In the genomic region with DNA sequence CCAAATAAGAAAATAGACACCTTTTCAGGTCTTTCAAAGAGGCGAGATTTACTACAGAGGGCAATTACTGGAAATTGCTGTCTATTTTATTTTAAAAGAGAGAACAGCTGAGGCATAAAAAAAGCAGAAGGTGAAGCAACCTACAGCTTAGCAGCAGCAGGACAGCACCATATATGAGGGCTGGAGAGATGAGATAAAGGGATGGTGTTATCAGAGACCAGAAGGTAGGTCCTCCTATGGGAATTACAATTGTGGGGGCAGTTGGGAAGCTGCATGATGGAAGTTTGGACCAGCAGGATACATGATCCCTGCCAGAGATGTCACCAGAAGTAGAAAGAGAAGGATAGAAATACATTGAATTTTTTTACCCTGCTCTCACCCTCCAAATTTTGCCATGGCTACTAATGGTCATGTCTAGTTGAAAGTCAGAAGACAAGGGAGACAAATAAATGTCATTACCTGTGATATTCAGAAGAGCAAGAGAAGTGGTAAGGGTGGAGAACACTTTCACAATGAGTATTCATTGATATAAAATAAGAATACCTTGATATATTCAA, we compare ENCODE assay signal across 23 cellular contexts.
DNase-seq lines count a peak whose midpoint lies in the region; ATAC-seq, FAIRE-seq and TF ChIP-seq lines count a peak whose summit lies in the region.
"Had no signal": no experiment of that assay in that cellular context is flagged by ENCODE, and none has a peak within 500 bp of the region (broad histone marks: within the 10 kb centered on the region; RNA-seq: fewer than 3 reads in every experiment).

No MANE protein-coding gene starts in this region.

- intact Hi-C loops in K562 (cut with micrococcal nuclease) (no loop called here), aorta (cut with DNase I) (no loop called here)

- ATAC-seq in K562 (peak; percentile 61; the same call in 2 of the 3 replicates), aorta (ENCODE audit: low FRiP score) (no peak), GM21390 (IDR thresholded peaks at IDR 0.05; ENCODE audit: unreplicated experiment) (no peak), GM19455 (IDR thresholded peaks at IDR 0.05; ENCODE audit: unreplicated experiment) (no peak), GM18867 (IDR thresholded peaks at IDR 0.05; ENCODE audit: unreplicated experiment) (no peak)
- ATAC-seq: GM12878, GM23338, HCT116 had no signal

- no peak overlapping the region for H2AFZ ChIP-seq in K562 (ENCODE audit: low read depth, low read length)
- H2AFZ ChIP-seq: GM23338 had no signal

- in situ Hi-C loops in K562 (cut with MboI) = no loop called here

- WGBS in K562 (ENCODE audit: insufficient coverage, low coverage, missing lambda C conversion rate) = 0% methylated on average over 1 of the region's 1 CpG
- 57 to 63% methylated on average over 1 of the region's 1 CpG for WGBS in aorta, 2 donors

- no peaks in the 10 kb centered on the region for H4K20me1 ChIP-seq in K562 (replicated peaks; ENCODE audit: control insufficient read depth, insufficient read depth, low read length)
- H4K20me1 ChIP-seq: BLaER1 had no signal

- H3K27ac ChIP-seq in K562 (ENCODE audit: extremely low read depth, low read depth, low read length) (no peak overlapping the region), aorta (ENCODE audit: low read depth in 1 of 2, low read length in 2 of 2) (no peak overlapping the region)
- H3K27ac ChIP-seq: BLaER1, HL-60 had no signal

- H3K9me3 ChIP-seq in K562 (replicated peaks; ENCODE audit: control insufficient read depth, insufficient read depth, low read depth, low read length) (no peaks in the 10 kb centered on the region), aorta (ENCODE audit: control insufficient read depth, low read length) (no peaks in the 10 kb centered on the region)
- H3K9me3 ChIP-seq: BLaER1 had no signal

- no peak for TF ChIP-seq EP300 in K562 (IDR thresholded peaks at IDR 0.05; ENCODE audit: low read length)

- H3K27me3 ChIP-seq in K562 (ENCODE audit: control insufficient read depth in 2 of 2, insufficient read depth in 2 of 2, low read length in 2 of 2) (no peaks in the 10 kb centered on the region), aorta (ENCODE audit: control insufficient read depth in 1 of 2, insufficient read depth in 2 of 2, low read length in 1 of 2) (no peaks in the 10 kb centered on the region)
- H3K27me3 ChIP-seq: BLaER1 had no signal

- no peak for TF ChIP-seq POLR2A in K562 (conservative IDR thresholded peaks at IDR 0.05)

- CTCF ChIA-PET in K562 (lab: Yijun Ruan, JAX; ENCODE audit: low intra/inter-chr PET ratio) = no interaction called here

- no peak overlapping the region; the same call in 1 of the 2 replicates for H3K4me2 ChIP-seq in K562 (ENCODE audit: insufficient read depth, low read length)
- H3K4me2 ChIP-seq: BLaER1, GM23338 had no signal

- no peak for TF ChIP-seq CTCF in K562 (IDR thresholded peaks at IDR 0.05 in 2 of 3, conservative IDR thresholded peaks at IDR 0.05 in 1 of 3; ENCODE audit: insufficient read depth in 2 of 3, low read depth in 1 of 3, low read length in 3 of 3)

- H3K36me3 ChIP-seq in K562 (ENCODE audit: control insufficient read depth, insufficient read depth, low read length) (no peaks in the 10 kb centered on the region), aorta (ENCODE audit: control insufficient read depth in 1 of 2, insufficient read depth in 2 of 2, low read length in 1 of 2) (no peaks in the 10 kb centered on the region)
- H3K36me3 ChIP-seq: BLaER1 had no signal

- H3K4me1 ChIP-seq in K562 (replicated peaks in 1 of 2; ENCODE audit: control insufficient read depth in 2 of 2, insufficient read depth in 2 of 2, low read length in 2 of 2) (peaks cover 0 to 5% of the 10 kb centered on the region in 2 experiments; a peak in 1 of 5 replicates), aorta (ENCODE audit: control insufficient read depth in 1 of 2, insufficient read depth in 2 of 2, low read length in 2 of 2) (no peaks in the 10 kb centered on the region)
- H3K4me1 ChIP-seq: BLaER1 had no signal

- POLR2A ChIA-PET in K562 (lab: Yijun Ruan, JAX) = interaction anchor here (0.6 to 1.2 kb wide), 3 partner anchors 11 to 16 kb away, joined by 3 to 4 read pairs (median 4); no protein-coding TSS in a partner anchor

- H3K4me3 ChIP-seq in K562 = no peak overlapping the region
- no peak overlapping the region for H3K4me3 ChIP-seq in aorta (ENCODE audit: low read length in 2 of 2)
- H3K4me3 ChIP-seq: BLaER1, GM12878, GM23338 had no signal

- DNase-seq in NCI-H748 (lab: John Stamatoyannopoulos, UW; ENCODE audit: unreplicated experiment) (peak; percentile 18), NCI-H748 treated with DMSO at 0.1 percent for 48 hours (lab: John Stamatoyannopoulos, UW) (no peak), NCI-H69 (lab: John Stamatoyannopoulos, UW) (peak; percentile 79), K562 (ENCODE audit: extremely low read depth in 1 of 4, low spot score in 3 of 4) (peak in 2 of 4 experiments; percentile 13 to 20), aorta (no peak)
- DNase-seq: 8988T; CD4-positive, alpha-beta memory T cell; DMS 273 treated with DMSO at 0.1 percent for 48 hours; DMS53; DND-41; EL; HFFc6; IMR-90 had no signal

- BruUV-seq in K562 (replicated peaks; lab: Mats Ljungman, UMichigan) = no TSS peak

- H3K9ac ChIP-seq in K562 (ENCODE audit: insufficient read depth in 1 of 2, low read depth in 2 of 2, low read length in 2 of 2) = no peak overlapping the region
- H3K9ac ChIP-seq: BLaER1 had no signal

- H3K9me1 ChIP-seq in K562 (ENCODE audit: control insufficient read depth, insufficient read depth, low read length) = no peaks in the 10 kb centered on the region

- H3K79me2 ChIP-seq in K562 (ENCODE audit: control insufficient read depth, insufficient read depth, low read length) = no peaks in the 10 kb centered on the region

- peak; percentile 6 for FAIRE-seq in K562 (lab: Jason Lieb, UNC)
- FAIRE-seq: GM12878, GM19239, H54 had no signal

- no peak for TF ChIP-seq RAD21 in K562 (CRISPR knock-in tag; conservative IDR thresholded peaks at IDR 0.05 in 1 of 2, IDR thresholded peaks at IDR 0.05 in 1 of 2)

TF ChIP-seq in K562, 482 proteins besides CTCF, POLR2A, EP300 and RAD21 (continues in another document):
- TF ChIP-seq CBFA2T2 (conservative IDR thresholded peaks at IDR 0.05) (peak; percentile 50; the same call in 1 of the 2 replicates), TCF3 (CRISPR knock-in tag; IDR thresholded peaks at IDR 0.05) (peak; percentile 68), SAFB (IDR thresholded peaks at IDR 0.05; ENCODE audit: borderline replicate concordance, low read depth, low read length) (no peak), TAL1 (IDR thresholded peaks at IDR 0.05) (peak; percentile 55; the same call in 1 of the 2 replicates), FOXA1 (IDR thresholded peaks at IDR 0.05; ENCODE audit: borderline replicate concordance) (no peak)
- TF ChIP-seq, protein P1, sequence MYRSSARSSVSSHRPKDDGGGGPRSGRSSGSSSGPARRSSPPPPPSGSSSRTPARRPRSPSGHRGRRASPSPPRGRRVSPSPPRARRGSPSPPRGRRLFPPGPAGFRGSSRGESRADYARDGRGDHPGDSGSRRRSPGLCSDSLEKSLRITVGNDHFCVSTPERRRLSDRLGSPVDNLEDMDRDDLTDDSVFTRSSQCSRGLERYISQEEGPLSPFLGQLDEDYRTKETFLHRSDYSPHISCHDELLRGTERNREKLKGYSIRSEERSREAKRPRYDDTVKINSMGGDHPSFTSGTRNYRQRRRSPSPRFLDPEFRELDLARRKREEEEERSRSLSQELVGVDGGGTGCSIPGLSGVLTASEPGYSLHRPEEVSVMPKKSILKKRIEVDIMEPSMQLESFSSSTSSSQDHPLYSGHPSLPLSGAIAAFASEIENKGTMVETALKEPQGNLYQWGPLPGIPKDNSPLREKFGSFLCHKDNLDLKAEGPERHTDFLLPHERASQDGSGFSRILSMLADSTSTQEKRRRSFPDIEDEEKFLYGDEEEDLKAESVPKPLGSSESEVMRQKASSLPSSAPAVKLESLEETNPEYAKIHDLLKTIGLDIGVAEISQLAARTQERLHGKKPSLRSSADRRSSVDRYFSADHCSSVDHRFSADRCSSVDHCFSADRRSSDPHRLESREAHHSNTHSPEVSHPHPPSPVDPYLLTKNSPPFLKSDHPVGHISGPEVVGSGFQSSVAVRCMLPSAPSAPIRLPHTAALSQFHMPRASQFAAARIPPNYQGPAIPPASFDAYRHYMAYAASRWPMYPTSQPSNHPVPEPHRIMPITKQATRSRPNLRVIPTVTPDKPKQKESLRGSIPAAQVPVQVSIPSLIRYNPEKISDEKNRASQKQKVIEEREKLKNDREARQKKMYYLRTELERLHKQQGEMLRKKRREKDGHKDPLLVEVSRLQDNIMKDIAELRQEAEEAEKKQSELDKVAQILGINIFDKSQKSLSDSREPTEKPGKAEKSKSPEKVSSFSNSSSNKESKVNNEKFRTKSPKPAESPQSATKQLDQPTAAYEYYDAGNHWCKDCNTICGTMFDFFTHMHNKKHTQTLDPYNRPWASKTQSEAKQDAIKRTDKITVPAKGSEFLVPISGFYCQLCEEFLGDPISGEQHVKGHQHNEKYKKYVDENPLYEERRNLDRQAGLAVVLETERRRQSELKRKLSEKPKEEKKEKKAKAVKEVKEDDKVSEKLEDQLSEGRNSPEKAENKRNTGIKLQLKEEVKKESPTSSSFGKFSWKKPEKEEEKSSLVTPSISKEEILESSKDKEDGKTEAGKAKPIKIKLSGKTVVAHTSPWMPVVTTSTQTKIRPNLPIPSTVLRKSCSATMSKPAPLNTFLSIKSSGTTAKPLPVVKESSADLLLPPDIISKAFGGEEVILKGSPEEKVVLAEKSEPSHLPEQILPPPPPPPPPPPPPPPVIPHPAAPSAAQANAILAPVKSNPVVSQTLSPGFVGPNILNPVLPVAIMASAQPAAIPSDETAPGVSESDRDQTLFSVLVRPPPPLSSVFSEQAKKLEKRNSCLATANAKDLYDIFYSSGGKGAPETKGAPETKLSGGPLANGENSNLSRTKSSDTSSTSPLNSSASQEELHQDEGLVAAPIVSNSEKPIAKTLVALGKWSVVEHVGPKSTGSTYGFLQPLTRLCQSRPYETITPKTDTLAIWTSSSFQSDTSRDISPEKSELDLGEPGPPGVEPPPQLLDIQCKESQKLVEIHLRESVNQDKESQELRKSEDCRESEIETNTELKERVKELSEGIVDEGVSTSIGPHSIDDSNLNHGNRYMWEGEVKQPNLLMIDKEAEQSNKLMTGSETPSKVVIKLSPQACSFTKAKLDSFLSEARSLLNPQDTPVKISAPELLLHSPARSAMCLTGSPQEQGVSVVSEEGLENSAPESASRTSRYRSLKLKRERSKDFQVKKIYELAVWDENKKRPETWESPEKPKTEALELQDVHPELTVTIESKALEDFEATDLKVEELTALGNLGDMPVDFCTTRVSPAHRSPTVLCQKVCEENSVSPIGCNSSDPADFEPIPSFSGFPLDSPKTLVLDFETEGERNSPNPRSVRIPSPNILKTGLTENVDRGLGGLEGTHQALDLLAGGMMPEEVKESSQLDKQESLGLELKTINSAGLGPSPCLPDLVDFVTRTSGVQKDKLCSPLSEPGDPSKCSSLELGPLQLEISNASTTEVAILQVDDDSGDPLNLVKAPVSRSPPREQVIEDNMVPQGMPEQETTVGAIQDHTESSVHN (IDR thresholded peaks at IDR 0.05; ENCODE audit: borderline replicate concordance in 1 of 2, low read depth in 1 of 2) = no peak

Comparison
In these comparisons a context has a peak if more than half of its experiments do, and no peak if none do; other contexts are left out.
1. DNase-seq: peak in NCI-H748 (single experiment) and NCI-H69 (single experiment); none in NCI-H748 treated with DMSO at 0.1 percent for 48 hours (single experiment) and aorta (0 of 2).